In genomic region chr10:52312999-52313349, GRCh38 we compare ENCODE assay signal across 1 cellular context.
TF ChIP-seq lines count a peak whose summit lies in the region.

No MANE protein-coding gene starts in this region.

TF ChIP-seq in HEK293, 187 proteins besides CTCF, POLR2A, EP300 and RAD21 (continued from another document):
- TF ChIP-seq TSHZ1 (tag by site-specific recombination; IDR thresholded peaks at IDR 0.05; ENCODE audit: borderline replicate concordance) = no peak
- TF ChIP-seq ZNF341 (tag by site-specific recombination; IDR thresholded peaks at IDR 0.05; ENCODE audit: low read depth) = no peak
- TF ChIP-seq ZBTB17 (tag by site-specific recombination; IDR thresholded peaks at IDR 0.05) = no peak
- no peak for TF ChIP-seq ZNF488 (tag by site-specific recombination; IDR thresholded peaks at IDR 0.05)
- no peak for TF ChIP-seq ZNF48 (tag by site-specific recombination; IDR thresholded peaks at IDR 0.05)
- TF ChIP-seq ZNF404 (tag by site-specific recombination; IDR thresholded peaks at IDR 0.05) = no peak
- TF ChIP-seq ZNF132 (tag by site-specific recombination; IDR thresholded peaks at IDR 0.05; ENCODE audit: borderline replicate concordance) = no peak
- no peak for TF ChIP-seq BCL6B (tag by site-specific recombination; IDR thresholded peaks at IDR 0.05)
- 0 out of 2 replicates have a peak, but pooled peaks have one; percentile 0 for TF ChIP-seq ZNF654 (tag by site-specific recombination; IDR thresholded peaks at IDR 0.05; ENCODE audit: low read depth)
- 0 out of 2 replicates have a peak, but pooled peaks have one; percentile 3 for TF ChIP-seq ZNF660 (tag by site-specific recombination; IDR thresholded peaks at IDR 0.05)
- no peak for TF ChIP-seq ZNF777 (tag by site-specific recombination; IDR thresholded peaks at IDR 0.05; ENCODE audit: borderline replicate concordance)
- TF ChIP-seq ZNF311 (tag by site-specific recombination; IDR thresholded peaks at IDR 0.05; ENCODE audit: borderline replicate concordance) = no peak
- no peak for TF ChIP-seq ZNF214 (tag by site-specific recombination; IDR thresholded peaks at IDR 0.05; ENCODE audit: borderline replicate concordance)
- TF ChIP-seq TCF7L2 (IDR thresholded peaks at IDR 0.05; ENCODE audit: borderline replicate concordance, low read depth, low read length) = no peak
- TF ChIP-seq ZNF114 (tag by site-specific recombination; IDR thresholded peaks at IDR 0.05) = no peak
- TF ChIP-seq ZBTB21 (tag by site-specific recombination; IDR thresholded peaks at IDR 0.05) = peak; percentile 88
- no peak for TF ChIP-seq ZNF157 (tag by site-specific recombination; IDR thresholded peaks at IDR 0.05)
- peak; percentile 93 for TF ChIP-seq ZNF629 (tag by site-specific recombination; IDR thresholded peaks at IDR 0.05)
- TF ChIP-seq ZBTB10 (tag by site-specific recombination; IDR thresholded peaks at IDR 0.05) = no peak
- peak; percentile 33 for TF ChIP-seq ZEB2 (tag by site-specific recombination; IDR thresholded peaks at IDR 0.05)
- no peak for TF ChIP-seq ZNF521 (tag by site-specific recombination; IDR thresholded peaks at IDR 0.05)
- peak; percentile 58 for TF ChIP-seq ZBTB20 (tag by site-specific recombination; IDR thresholded peaks at IDR 0.05)
- no peak for TF ChIP-seq TRIM28 (IDR thresholded peaks at IDR 0.05; ENCODE audit: borderline replicate concordance, low read length)
TF ChIP-seq in HEK293: peak in this region for 9.
